In the genomic region with DNA sequence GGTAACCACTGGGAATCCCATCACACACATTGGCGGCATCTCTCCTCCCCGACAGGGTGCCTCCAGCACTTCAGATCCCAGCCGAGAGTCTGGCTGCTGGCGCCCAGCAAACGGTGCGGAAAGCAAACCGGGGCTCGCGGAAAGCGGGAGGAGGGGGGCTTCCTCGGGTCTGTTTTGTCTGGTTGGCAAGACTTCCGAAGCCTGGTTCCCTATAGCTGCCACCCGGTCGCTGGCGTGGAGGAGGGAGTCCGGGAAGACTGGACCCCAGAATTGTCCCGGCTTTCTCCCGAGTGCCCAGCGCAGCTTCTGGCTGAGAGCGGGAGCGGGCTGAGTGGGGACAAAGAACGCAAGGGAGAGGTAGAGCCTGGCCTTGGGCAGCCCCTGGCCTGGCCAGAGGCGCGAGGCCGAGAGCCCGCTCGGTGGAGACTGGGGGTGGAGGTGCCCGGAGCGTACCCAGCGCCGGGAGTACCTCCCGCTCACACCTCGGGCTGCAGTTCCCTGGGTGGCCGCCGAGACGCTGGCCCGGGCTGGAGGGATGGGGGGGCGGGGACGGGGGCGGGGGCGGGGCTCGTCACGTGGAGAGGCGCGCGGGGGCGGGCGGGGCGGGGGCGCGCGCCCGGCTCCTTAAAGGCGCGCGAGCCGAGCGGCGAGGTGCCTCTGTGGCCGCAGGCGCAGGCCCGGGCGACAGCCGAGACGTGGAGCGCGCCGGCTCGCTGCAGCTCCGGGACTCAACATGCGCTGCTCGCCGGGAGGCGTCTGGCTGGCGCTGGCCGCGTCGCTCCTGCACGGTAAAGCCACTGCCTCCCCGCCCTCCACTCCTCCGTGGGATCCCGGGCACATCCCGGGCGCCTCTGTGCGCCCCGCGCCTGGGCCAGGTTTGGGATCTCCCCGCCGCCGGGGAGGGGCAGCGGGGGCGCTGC, we compare ENCODE assay signal across 1 cellular context.
A peak's percentile ranks its signal among the peaks of the same experiment; 100 is the strongest.
TF ChIP-seq lines count a peak whose summit lies in the region.

TSS of gene CHRNA7 (plus strand) at position 654 of the 920 bp plus-strand sequence. CDS start at position 734, 80 bp downstream.

TF ChIP-seq in GM23338, 12 proteins besides CTCF, POLR2A, EP300 and RAD21 (continued from another document):
- TF ChIP-seq, protein P1, sequence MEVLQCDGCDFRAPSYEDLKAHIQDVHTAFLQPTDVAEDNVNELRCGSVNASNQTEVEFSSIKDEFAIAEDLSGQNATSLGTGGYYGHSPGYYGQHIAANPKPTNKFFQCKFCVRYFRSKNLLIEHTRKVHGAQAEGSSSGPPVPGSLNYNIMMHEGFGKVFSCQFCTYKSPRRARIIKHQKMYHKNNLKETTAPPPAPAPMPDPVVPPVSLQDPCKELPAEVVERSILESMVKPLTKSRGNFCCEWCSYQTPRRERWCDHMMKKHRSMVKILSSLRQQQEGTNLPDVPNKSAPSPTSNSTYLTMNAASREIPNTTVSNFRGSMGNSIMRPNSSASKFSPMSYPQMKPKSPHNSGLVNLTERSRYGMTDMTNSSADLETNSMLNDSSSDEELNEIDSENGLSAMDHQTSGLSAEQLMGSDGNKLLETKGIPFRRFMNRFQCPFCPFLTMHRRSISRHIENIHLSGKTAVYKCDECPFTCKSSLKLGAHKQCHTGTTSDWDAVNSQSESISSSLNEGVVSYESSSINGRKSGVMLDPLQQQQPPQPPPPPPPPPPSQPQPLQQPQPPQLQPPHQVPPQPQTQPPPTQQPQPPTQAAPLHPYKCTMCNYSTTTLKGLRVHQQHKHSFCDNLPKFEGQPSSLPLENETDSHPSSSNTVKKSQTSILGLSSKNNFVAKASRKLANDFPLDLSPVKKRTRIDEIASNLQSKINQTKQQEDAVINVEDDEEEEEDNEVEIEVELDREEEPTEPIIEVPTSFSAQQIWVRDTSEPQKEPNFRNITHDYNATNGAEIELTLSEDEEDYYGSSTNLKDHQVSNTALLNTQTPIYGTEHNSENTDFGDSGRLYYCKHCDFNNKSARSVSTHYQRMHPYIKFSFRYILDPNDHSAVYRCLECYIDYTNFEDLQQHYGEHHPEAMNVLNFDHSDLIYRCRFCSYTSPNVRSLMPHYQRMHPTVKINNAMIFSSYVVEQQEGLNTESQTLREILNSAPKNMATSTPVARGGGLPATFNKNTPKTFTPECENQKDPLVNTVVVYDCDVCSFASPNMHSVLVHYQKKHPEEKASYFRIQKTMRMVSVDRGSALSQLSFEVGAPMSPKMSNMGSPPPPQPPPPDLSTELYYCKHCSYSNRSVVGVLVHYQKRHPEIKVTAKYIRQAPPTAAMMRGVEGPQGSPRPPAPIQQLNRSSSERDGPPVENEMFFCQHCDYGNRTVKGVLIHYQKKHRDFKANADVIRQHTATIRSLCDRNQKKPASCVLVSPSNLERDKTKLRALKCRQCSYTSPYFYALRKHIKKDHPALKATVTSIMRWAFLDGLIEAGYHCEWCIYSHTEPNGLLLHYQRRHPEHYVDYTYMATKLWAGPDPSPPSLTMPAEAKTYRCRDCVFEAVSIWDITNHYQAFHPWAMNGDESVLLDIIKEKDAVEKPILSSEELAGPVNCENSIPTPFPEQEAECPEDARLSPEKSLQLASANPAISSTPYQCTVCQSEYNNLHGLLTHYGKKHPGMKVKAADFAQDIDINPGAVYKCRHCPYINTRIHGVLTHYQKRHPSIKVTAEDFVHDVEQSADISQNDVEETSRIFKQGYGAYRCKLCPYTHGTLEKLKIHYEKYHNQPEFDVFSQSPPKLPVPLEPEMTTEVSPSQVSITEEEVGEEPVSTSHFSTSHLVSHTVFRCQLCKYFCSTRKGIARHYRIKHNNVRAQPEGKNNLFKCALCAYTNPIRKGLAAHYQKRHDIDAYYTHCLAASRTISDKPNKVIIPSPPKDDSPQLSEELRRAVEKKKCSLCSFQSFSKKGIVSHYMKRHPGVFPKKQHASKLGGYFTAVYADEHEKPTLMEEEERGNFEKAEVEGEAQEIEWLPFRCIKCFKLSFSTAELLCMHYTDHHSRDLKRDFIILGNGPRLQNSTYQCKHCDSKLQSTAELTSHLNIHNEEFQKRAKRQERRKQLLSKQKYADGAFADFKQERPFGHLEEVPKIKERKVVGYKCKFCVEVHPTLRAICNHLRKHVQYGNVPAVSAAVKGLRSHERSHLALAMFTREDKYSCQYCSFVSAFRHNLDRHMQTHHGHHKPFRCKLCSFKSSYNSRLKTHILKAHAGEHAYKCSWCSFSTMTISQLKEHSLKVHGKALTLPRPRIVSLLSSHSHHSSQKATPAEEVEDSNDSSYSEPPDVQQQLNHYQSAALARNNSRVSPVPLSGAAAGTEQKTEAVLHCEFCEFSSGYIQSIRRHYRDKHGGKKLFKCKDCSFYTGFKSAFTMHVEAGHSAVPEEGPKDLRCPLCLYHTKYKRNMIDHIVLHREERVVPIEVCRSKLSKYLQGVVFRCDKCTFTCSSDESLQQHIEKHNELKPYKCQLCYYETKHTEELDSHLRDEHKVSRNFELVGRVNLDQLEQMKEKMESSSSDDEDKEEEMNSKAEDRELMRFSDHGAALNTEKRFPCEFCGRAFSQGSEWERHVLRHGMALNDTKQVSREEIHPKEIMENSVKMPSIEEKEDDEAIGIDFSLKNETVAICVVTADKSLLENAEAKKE (CRISPR knock-in tag; IDR thresholded peaks at IDR 0.05), result no peak
- no peak for TF ChIP-seq ZNF331 (CRISPR knock-in tag; IDR thresholded peaks at IDR 0.05; ENCODE audit: low read depth)
- TF ChIP-seq ZNF114 (CRISPR knock-in tag; IDR thresholded peaks at IDR 0.05), result no peak
- no peak for TF ChIP-seq NANOG (IDR thresholded peaks at IDR 0.05; ENCODE audit: borderline replicate concordance)
- peak; percentile 24 for TF ChIP-seq EZH2 (IDR thresholded peaks at IDR 0.05; ENCODE audit: low read depth, unreplicated experiment)
- TF ChIP-seq EZH2phosphoT487 (IDR thresholded peaks at IDR 0.05; ENCODE audit: unreplicated experiment), result no peak
- no peak for TF ChIP-seq JUNB (IDR thresholded peaks at IDR 0.05; ENCODE audit: unreplicated experiment)
- peak; percentile 76 for TF ChIP-seq POLR2AphosphoS5 (IDR thresholded peaks at IDR 0.05; ENCODE audit: low read depth)
